Comparison of ENCODE assay signal across 10 cellular contexts in the genomic region with DNA sequence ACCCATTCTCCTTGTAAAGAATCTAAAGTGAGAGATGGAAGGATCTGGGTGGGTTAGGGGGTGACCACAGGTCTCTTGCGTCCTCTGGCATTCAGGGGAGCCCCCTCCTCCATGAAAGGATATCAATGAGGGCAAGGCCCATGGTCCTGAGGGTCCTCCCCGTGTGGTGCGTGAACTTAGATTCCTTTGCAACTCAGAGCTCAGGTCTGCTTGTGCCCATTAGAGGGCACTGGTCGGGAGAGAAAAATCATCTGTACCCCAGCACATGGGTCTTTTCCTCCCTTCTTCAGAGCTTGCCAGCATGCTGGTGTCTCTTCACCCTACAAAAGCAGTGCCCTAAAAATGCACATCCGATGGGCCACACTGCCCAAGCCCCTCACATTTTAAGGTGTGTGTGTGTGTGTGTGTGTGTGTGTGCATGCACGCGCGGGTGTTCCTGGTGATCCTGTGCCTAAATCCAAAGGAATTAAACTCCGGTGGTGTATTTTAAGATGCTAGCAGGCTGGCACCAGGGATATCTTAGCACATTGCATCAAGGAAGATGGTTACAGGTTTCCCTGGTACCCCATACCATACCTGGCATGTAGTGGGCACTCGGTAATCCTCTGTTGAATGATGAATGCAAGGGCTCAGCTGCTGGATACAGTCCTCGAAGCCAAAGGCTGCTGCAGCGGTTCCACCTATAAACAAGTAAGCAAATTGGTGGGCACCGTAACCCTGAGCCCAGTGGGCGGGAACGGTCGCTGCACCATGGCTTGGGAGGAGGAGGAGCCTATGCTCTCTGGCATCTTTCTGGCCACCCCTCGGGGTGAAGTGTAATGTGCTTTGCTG. TPM values are rescaled to one million over a fixed set of nuclear protein-coding genes. Genes with fewer than 3 reads are reported as not detected.
DNase-seq lines count a peak whose midpoint lies in the region; ATAC-seq and TF ChIP-seq lines count a peak whose summit lies in the region.
"Had no signal": no experiment of that assay in that cellular context is flagged by ENCODE, and none has a peak within 500 bp of the region (broad histone marks: within the 10 kb centered on the region; RNA-seq: fewer than 3 reads in every experiment).

No MANE protein-coding gene starts in this region.

- peaks cover 43% of the 10 kb centered on the region for H3K4me1 Mint-ChIP-seq in HFFc6 (ENCODE audit: low read depth)
- H3K4me1 Mint-ChIP-seq in chondrocyte (ENCODE audit: low read depth) = peaks cover 77% of the 10 kb centered on the region

- TF ChIP-seq CTCF in BE2C (IDR thresholded peaks at IDR 0.05; ENCODE audit: low read depth, low read length) (peak; percentile 36), HFFc6 (IDR thresholded peaks at IDR 0.05) (peak; percentile 47; the same call in 1 of the 2 replicates), chondrocyte (IDR thresholded peaks at IDR 0.05) (peak; percentile 75), body of pancreas (IDR thresholded peaks at IDR 0.05) (no peak)

- peaks cover 3% of the 10 kb centered on the region for H3K27me3 Mint-ChIP-seq in HFFc6 (ENCODE audit: insufficient read depth)
- peaks cover 9% of the 10 kb centered on the region for H3K27me3 Mint-ChIP-seq in chondrocyte (ENCODE audit: low read depth)

- intact Hi-C loops in posterior vena cava (cut with DNase I) = no loop called here
- intact Hi-C loops in body of pancreas (cut with DNase I) = no loop called here

- H3K4me1 ChIP-seq in BE2C (peaks cover 20% of the 10 kb centered on the region), body of pancreas (peaks cover 44% of the 10 kb centered on the region)

- peaks cover 4% of the 10 kb centered on the region; the same call in 1 of the 2 replicates for H3K36me3 Mint-ChIP-seq in HFFc6 (ENCODE audit: low read depth)
- H3K36me3 Mint-ChIP-seq in chondrocyte (ENCODE audit: low read depth) = peaks cover 3% of the 10 kb centered on the region

- 68 to 77% methylated on average over 15 to 17 of the region's 17 CpGs for WGBS in body of pancreas, 2 donors

- no peak overlapping the region for H3K4me3 Mint-ChIP-seq in HFFc6
- H3K4me3 Mint-ChIP-seq in chondrocyte (ENCODE audit: unreplicated experiment) = no peak overlapping the region

- H3K36me3 ChIP-seq in BE2C (no peaks in the 10 kb centered on the region), body of pancreas (replicated peaks in 1 of 2; ENCODE audit: insufficient read depth in 1 of 2, low read depth in 2 of 2) (no peaks in the 10 kb centered on the region)

- no peak for TF ChIP-seq POLR2A in body of pancreas (IDR thresholded peaks at IDR 0.05)

- no peak for ATAC-seq in body of pancreas
- ATAC-seq in GM18519 (IDR thresholded peaks at IDR 0.05; ENCODE audit: low FRiP score, unreplicated experiment) = no peak

- DNase-seq in BE2C (no peak), HFFc6 (no peak), chondrocyte (ENCODE audit: low spot score) (no peak), posterior vena cava (ENCODE audit: low spot score) (peak; percentile 67), body of pancreas (no peak), A172 (ENCODE audit: low spot score) (no peak)
- no peak for DNase-seq in activated T-cell treated with anti-CD3 and anti-CD28 coated beads, Interleukin-2, amount 50 U/mL, for 1 hour
- DNase-seq: activated CD4-positive, alpha-beta T cell treated with anti-CD3 and anti-CD28 coated beads for 1 hour had no signal

- H3K9me3 Mint-ChIP-seq in HFFc6 = no peaks in the 10 kb centered on the region
- H3K9me3 Mint-ChIP-seq in chondrocyte (ENCODE audit: low read depth) = no peaks in the 10 kb centered on the region

- no peak overlapping the region for H3K27ac ChIP-seq in body of pancreas
- H3K27ac ChIP-seq: PC-9 had no signal

- no peaks in the 10 kb centered on the region for H3K9me3 ChIP-seq in BE2C
- no peaks in the 10 kb centered on the region for H3K9me3 ChIP-seq in body of pancreas

- H3K27me3 ChIP-seq in BE2C (peaks cover 17% of the 10 kb centered on the region), body of pancreas (peaks cover 0 to 11% of the 10 kb centered on the region in 2 donors)

- no peak overlapping the region for H3K27ac Mint-ChIP-seq in HFFc6
- no peak overlapping the region for H3K27ac Mint-ChIP-seq in chondrocyte (ENCODE audit: unreplicated experiment)

- H3K4me3 ChIP-seq in BE2C (ENCODE audit: low read depth, low read length) (no peak overlapping the region), body of pancreas (no peak overlapping the region)
- H3K4me3 ChIP-seq: PC-9 had no signal

RNA-seq across cellular contexts. Expression of a gene that starts 4.7 kb away (rescaled TPM):
- polyA plus RNA-seq in BE2C (2012; ENCODE audit: insufficient read depth, insufficient read length, low read depth) = 11.1 TPM
- total RNA-seq in HFFc6 (2021; fragmentation: NEBNext Ultra II Directional; extraction: Animal tissue kit (Norgen Biotek cat#: 25700)) = 10 to 100 TPM in 2 of 6 experiments, 1 to 10 TPM in 4; 8.0 to 15.0 (median 8.6) TPM
- total RNA-seq in chondrocyte (74.7 to 96.2 TPM (median 74.9 TPM) in 3 replicates), posterior vena cava (100 to 1,000 TPM; 172 to 261 TPM), body of pancreas (10 to 100 TPM in 1 of 2 donors, 1 to 10 TPM in 1; 8.3 to 50.1 TPM)
- 6.5 and 11.8 TPM in 2 replicates for total RNA-seq in A172 (2014; rRNA removed; shearing (Covaris generic))

RNA-seq across cellular contexts. Expression of a gene that starts 19.1 kb away (rescaled TPM):
- 99.6 TPM for polyA plus RNA-seq in BE2C (2012; ENCODE audit: insufficient read depth, insufficient read length, low read depth)
- total RNA-seq in HFFc6 (2021; fragmentation: NEBNext Ultra II Directional; extraction: Animal tissue kit (Norgen Biotek cat#: 25700)) = 100 to 1,000 TPM in 2 of 6 experiments, 10 to 100 TPM in 4; 84.2 to 103 (median 92.4) TPM
- total RNA-seq in chondrocyte = 37.3 to 50.5 TPM (median 47.9 TPM) in 3 replicates
- 10 to 100 TPM; 29.5 to 34.7 TPM for total RNA-seq in posterior vena cava
- total RNA-seq in body of pancreas = 10 to 100 TPM; 12.5 to 17.5 TPM
- total RNA-seq in A172 (2014; rRNA removed; shearing (Covaris generic)) = 81.4 and 90.1 TPM in 2 replicates

RNA-seq across cellular contexts. Expression of a gene that starts 45.9 kb away (rescaled TPM):
- 68.4 TPM for polyA plus RNA-seq in BE2C (2012; ENCODE audit: insufficient read depth, insufficient read length, low read depth)
- total RNA-seq in HFFc6 (2021; fragmentation: NEBNext Ultra II Directional; extraction: Animal tissue kit (Norgen Biotek cat#: 25700)) = 10 to 100 TPM; 11.1 to 13.8 (median 11.8) TPM
- total RNA-seq in chondrocyte (16.8 to 30.7 TPM (median 19.7 TPM) in 3 replicates), posterior vena cava (10 to 100 TPM; 18.2 to 29.7 TPM), body of pancreas (10 to 100 TPM; 24.9 to 50.8 TPM)
- 8.8 and 9.1 TPM in 2 replicates for total RNA-seq in A172 (2014; rRNA removed; shearing (Covaris generic))

RNA-seq across cellular contexts. Expression of a gene that starts 49.0 kb away (rescaled TPM):
- 544 TPM for polyA plus RNA-seq in BE2C (2012; ENCODE audit: insufficient read depth, insufficient read length, low read depth)
- total RNA-seq in HFFc6 (2021; fragmentation: NEBNext Ultra II Directional; extraction: Animal tissue kit (Norgen Biotek cat#: 25700)) = 10 to 100 TPM; 31.1 to 46.4 (median 43.4) TPM
- 120 to 177 TPM (median 127 TPM) in 3 replicates for total RNA-seq in chondrocyte
- 100 to 1,000 TPM; 103 to 163 TPM for total RNA-seq in posterior vena cava
- 100 to 1,000 TPM; 123 to 213 TPM for total RNA-seq in body of pancreas
- 352 and 514 TPM in 2 replicates for total RNA-seq in A172 (2014; rRNA removed; shearing (Covaris generic))

Comparison
In these comparisons a context has a peak if more than half of its experiments do, and no peak if none do; other contexts are left out.
1. CTCF ChIP-seq: peak in BE2C (single experiment), HFFc6 (single experiment) and chondrocyte (single experiment); none in body of pancreas (0 of 7).